In genomic region chr18:59249186-59249774, GRCh38 we compare ENCODE assay signal across 9 cellular contexts. TPM values are rescaled to one million over a fixed set of nuclear protein-coding genes. Genes with fewer than 3 reads are reported as not detected.
DNase-seq lines count a peak whose midpoint lies in the region; ATAC-seq and TF ChIP-seq lines count a peak whose summit lies in the region.
"Had no signal": no experiment of that assay in that cellular context is flagged by ENCODE, and none has a peak within 500 bp of the region (broad histone marks: within the 10 kb centered on the region; RNA-seq: fewer than 3 reads in every experiment).

No MANE protein-coding gene starts in this region.

- H3K27ac Mint-ChIP-seq in endodermal cell: no peak overlapping the region
- H3K27ac Mint-ChIP-seq in mesothelial cell of epicardium: no peak overlapping the region
- H3K27ac Mint-ChIP-seq: dendritic cell treated with granulocyte-macrophage colony-stimulating factor and Interleukin-4, amounts not matched to agents 40 ng/mL and 50 ng/mL, for 4 days had no signal

- H3K4me1 Mint-ChIP-seq in endodermal cell: peaks cover 35% of the 10 kb centered on the region
- H3K4me1 Mint-ChIP-seq in mesothelial cell of epicardium: no peaks in the 10 kb centered on the region

- no peak overlapping the region for H3K9ac ChIP-seq in endodermal cell (ENCODE audit: extremely low read depth, low read length, poor library complexity, severe bottlenecking)

- H3K4me3 Mint-ChIP-seq in endodermal cell (no peak overlapping the region), mesothelial cell of epicardium (no peak overlapping the region)
- H3K4me3 Mint-ChIP-seq: dendritic cell treated with granulocyte-macrophage colony-stimulating factor and Interleukin-4, amounts not matched to agents 40 ng/mL and 50 ng/mL, for 4 days had no signal

- H3K9me3 Mint-ChIP-seq in endodermal cell (peaks cover 6% of the 10 kb centered on the region), mesothelial cell of epicardium (no peaks in the 10 kb centered on the region)
- H3K9me3 Mint-ChIP-seq: dendritic cell treated with granulocyte-macrophage colony-stimulating factor and Interleukin-4, amounts not matched to agents 40 ng/mL and 50 ng/mL, for 4 days had no signal

- peaks cover 9% of the 10 kb centered on the region for H3K27me3 ChIP-seq in endodermal cell (ENCODE audit: control insufficient read depth, insufficient read depth, low read length, poor library complexity, severe bottlenecking)

- no peak overlapping the region for H3K27ac ChIP-seq in endodermal cell (ENCODE audit: low read depth, low read length)

- H3K9me3 ChIP-seq in endodermal cell (ENCODE audit: control insufficient read depth, low read length): peaks cover 4% of the 10 kb centered on the region

- no peaks in the 10 kb centered on the region for H3K36me3 ChIP-seq in endodermal cell (ENCODE audit: control insufficient read depth, insufficient read depth, low read length)

- DNase-seq in stimulated activated CD4-positive, alpha-beta T cell treated with anti-CD3 and anti-CD28 coated beads, Interleukin-15, amount 100 ng/mL, for 24 hours: peak; percentile 48
- DNase-seq in stimulated activated CD4-positive, alpha-beta T cell treated with anti-CD3 and anti-CD28 coated beads, Interleukin-2, amount 100 ng/mL, for 48 hours: no peak
- DNase-seq in LoVo (ENCODE audit: low spot score): peak; percentile 61
- peak; percentile 68 for DNase-seq in RPMI7951 (ENCODE audit: low read depth)
- peak; percentile 87 for DNase-seq in endodermal cell
- peak in 1 of 2 experiments; percentile 59 for DNase-seq in mesothelial cell of epicardium (ENCODE audit: low spot score in 2 of 2, unreplicated experiment in 2 of 2)
- DNase-seq in stimulated activated naive CD4-positive, alpha-beta T cell (lab: John Stamatoyannopoulos, UW): no peak

- peak; percentile 88 for TF ChIP-seq CTCF in endodermal cell (conservative IDR thresholded peaks at IDR 0.05)
- peak; percentile 66 for TF ChIP-seq CTCF in mesothelial cell of epicardium (IDR thresholded peaks at IDR 0.05; ENCODE audit: unreplicated experiment)

- H3K4me1 ChIP-seq in endodermal cell (ENCODE audit: control insufficient read depth, insufficient read depth, low read length): peaks cover 7% of the 10 kb centered on the region

- 8 to 39% methylated on average over 3 to 5 of the region's 5 CpGs for WGBS in endodermal cell (ENCODE audit: insufficient coverage in 1 of 2, insufficient read length in 1 of 2), 2 experiments

- H3K27me3 Mint-ChIP-seq in endodermal cell (ENCODE audit: insufficient read depth) (peaks cover 41% of the 10 kb centered on the region), mesothelial cell of epicardium (ENCODE audit: low read depth) (peaks cover 88% of the 10 kb centered on the region)

- no peak for ATAC-seq in HG03521 (IDR thresholded peaks at IDR 0.05; ENCODE audit: unreplicated experiment)

- no peak overlapping the region for H3K4me3 ChIP-seq in endodermal cell (ENCODE audit: low read length)

- H3K36me3 Mint-ChIP-seq in endodermal cell (ENCODE audit: low read depth) (no peaks in the 10 kb centered on the region), mesothelial cell of epicardium (no peaks in the 10 kb centered on the region)

RNA-seq across cellular contexts. Expression of gene RAX, which starts 24.0 kb away (rescaled TPM):
- not detected in 2 replicates for total RNA-seq in RPMI7951 (2014; rRNA removed; shearing (Covaris generic))
- total RNA-seq in endodermal cell (under 1 TPM in 1 of 2 donors, not detected in 1; 0.18 TPM), mesothelial cell of epicardium (not detected in 3 replicates)
- 0.25 TPM for polyA plus RNA-seq in endodermal cell (2013, experiment 1 of 2)
- 0.29 TPM for polyA plus RNA-seq in endodermal cell (2013, experiment 2 of 2)

RNA-seq across cellular contexts. Expression of gene GRP, which starts 29.3 kb away (rescaled TPM):
- total RNA-seq in RPMI7951 (2014; rRNA removed; shearing (Covaris generic)): not detected in 2 replicates
- total RNA-seq in endodermal cell (1 to 10 TPM; 4.4 to 6.5 TPM), mesothelial cell of epicardium (not detected in 3 replicates)
- polyA plus RNA-seq in endodermal cell (2013, experiment 1 of 2): 1.2 TPM
- polyA plus RNA-seq in endodermal cell (2013, experiment 2 of 2): 2.2 TPM

Comparison
In these comparisons a context has a peak if more than half of its experiments do, and no peak if none do; other contexts are left out.
1. DNase-seq: peak in stimulated activated CD4-positive, alpha-beta T cell treated with anti-CD3 and anti-CD28 coated beads, Interleukin-15, amount 100 ng/mL, for 24 hours (single experiment), LoVo (single experiment), RPMI7951 (single experiment) and endodermal cell (single experiment); none in stimulated activated CD4-positive, alpha-beta T cell treated with anti-CD3 and anti-CD28 coated beads, Interleukin-2, amount 100 ng/mL, for 48 hours (0 of 2) and stimulated activated naive CD4-positive, alpha-beta T cell (0 of 6).